27 cellular contexts compared by ENCODE assay signal in genomic region chr12:44428825-44429224, GRCh38.
DNase-seq lines count a peak whose midpoint lies in the region; TF ChIP-seq lines count a peak whose summit lies in the region.
"Had no signal": no experiment of that assay in that cellular context is flagged by ENCODE, and none has a peak within 500 bp of the region (broad histone marks: within the 10 kb centered on the region; RNA-seq: fewer than 3 reads in every experiment).

No MANE protein-coding gene starts in this region.

- H3K4me3 ChIP-seq in HFF-Myc (replicated peaks; ENCODE audit: low read depth, low read length): no peak overlapping the region
- H3K4me3 ChIP-seq in NT2/D1 (ENCODE audit: insufficient read length, low read depth): no peak overlapping the region
- H3K4me3 ChIP-seq in iPS-18a (ENCODE audit: low read length): no peak overlapping the region
- H3K4me3 ChIP-seq: ascending aorta, cardiac muscle cell, hepatocyte, sigmoid colon, SK-N-MC, transverse colon had no signal

- H3K9ac ChIP-seq in ES-I3 (ENCODE audit: low read depth, low read length): peak overlapping the region; percentile 9; the same call in 1 of the 2 replicates
- no peak overlapping the region for H3K9ac ChIP-seq in NT2/D1 (ENCODE audit: insufficient read length, low read depth)
- H3K9ac ChIP-seq in iPS-18a (ENCODE audit: low read length): no peak overlapping the region

- H3K4me1 ChIP-seq in ES-I3 (ENCODE audit: insufficient read depth, low read length): peaks cover 16% of the 10 kb centered on the region; the same call in 1 of the 2 replicates
- H3K4me1 ChIP-seq in NT2/D1 (ENCODE audit: insufficient read depth, insufficient read length): no peaks in the 10 kb centered on the region
- H3K4me1 ChIP-seq in iPS-18a (ENCODE audit: control insufficient read depth, low read depth, low read length): peaks cover 19% of the 10 kb centered on the region
- H3K4me1 ChIP-seq: ascending aorta, BE2C, sigmoid colon, transverse colon had no signal

- CTCF ChIA-PET in RWPE1 (lab: Yijun Ruan, JAX): no interaction called here

- no peaks in the 10 kb centered on the region for H3K9me3 ChIP-seq in ES-I3 (ENCODE audit: control insufficient read depth, insufficient read depth, low read length)
- H3K9me3 ChIP-seq in NT2/D1 (ENCODE audit: insufficient read depth, low read length): no peaks in the 10 kb centered on the region
- H3K9me3 ChIP-seq in iPS-18a (ENCODE audit: control insufficient read depth, low read depth, low read length): no peaks in the 10 kb centered on the region
- H3K9me3 ChIP-seq: ascending aorta, BE2C, sigmoid colon, transverse colon had no signal

- DNase-seq in HFF-Myc (ENCODE audit: extremely low read depth, low read depth): peak; percentile 1
- peak; percentile 66 for DNase-seq in NT2/D1 (ENCODE audit: low read depth, low spot score)
- no peak for DNase-seq in islet precursor cell
- no peak for DNase-seq in DMS114 treated with DMSO at 0.1 percent for 48 hours (lab: John Stamatoyannopoulos, UW; ENCODE audit: unreplicated experiment)
- DNase-seq in NCI-H2081 (lab: John Stamatoyannopoulos, UW): no peak
- DNase-seq in RWPE1 (ENCODE audit: low spot score): no peak
- DNase-seq: activated CD4-positive, alpha-beta T cell treated with anti-CD3 and anti-CD28 coated beads, Interleukin-2, amount 50 U/mL, for 4 hours; activated T-cell treated with anti-CD3 and anti-CD28 coated beads, Interleukin-2, amount 50 U/mL, for 72 hours; BE2C; DMS153; effector CD4-positive, alpha-beta T cell; HFFc6; Kasumi-1; naive thymus-derived CD8-positive, alpha-beta T cell; NCI-H2171 treated with DMSO at 0.1 percent for 48 hours; NCI-H510A; PC-3; sigmoid colon; stimulated activated CD4-positive, alpha-beta T cell treated with anti-CD3 and anti-CD28 coated beads, Interleukin-12 subunit alpha, Interleukin-12 subunit beta, amount 100 ng/mL, for 4 hours; stimulated activated CD4-positive, alpha-beta T cell treated with anti-CD3 and anti-CD28 coated beads, Interleukin-2, amount 100 ng/mL, for 48 hours; transverse colon had no signal

- no peaks in the 10 kb centered on the region for H3K36me3 ChIP-seq in ES-I3 (ENCODE audit: insufficient read depth, low read length)
- no peaks in the 10 kb centered on the region for H3K36me3 ChIP-seq in NT2/D1 (ENCODE audit: insufficient read depth, insufficient read length, low read length)
- H3K36me3 ChIP-seq in iPS-18a (ENCODE audit: control insufficient read depth, low read depth, low read length): no peaks in the 10 kb centered on the region
- H3K36me3 ChIP-seq: ascending aorta, BE2C, cardiac muscle cell, sigmoid colon, transverse colon had no signal

- H3K27ac ChIP-seq in iPS-18a (ENCODE audit: low read length) (peak overlapping the region; percentile 31), RWPE1 (no peak overlapping the region)
- H3K27ac ChIP-seq: ascending aorta, cardiac muscle cell, hepatocyte, sigmoid colon, SK-N-MC, transverse colon had no signal

- no peaks in the 10 kb centered on the region for H3K27me3 ChIP-seq in NT2/D1 (ENCODE audit: insufficient read depth, insufficient read length)
- H3K27me3 ChIP-seq in iPS-18a (ENCODE audit: control insufficient read depth, insufficient read depth, low read length): no peaks in the 10 kb centered on the region
- H3K27me3 ChIP-seq: ascending aorta, cardiac muscle cell, hepatocyte, sigmoid colon, transverse colon had no signal

- no peak for TF ChIP-seq CTCF in HFF-Myc (IDR thresholded peaks at IDR 0.05; ENCODE audit: low read depth, low read length, missing control alignments)
- no peak for TF ChIP-seq CTCF in RWPE1 (conservative IDR thresholded peaks at IDR 0.05; ENCODE audit: low read depth)

- POLR2A ChIA-PET in RWPE1 (lab: Yijun Ruan, JAX; ENCODE audit: low non-redundant PET): no interaction called here

Comparison
In these comparisons a context has a peak if more than half of its experiments do, and no peak if none do; other contexts are left out.
1. DNase-seq: peak in HFF-Myc (single experiment) and NT2/D1 (single experiment); none in islet precursor cell (single experiment), DMS114 treated with DMSO at 0.1 percent for 48 hours (single experiment), NCI-H2081 (0 of 2) and RWPE1 (single experiment).